In genomic region chr14:51547701-51548100, GRCh38 we compare ENCODE assay signal across 17 cellular contexts.
DNase-seq lines count a peak whose midpoint lies in the region; ATAC-seq, FAIRE-seq and TF ChIP-seq lines count a peak whose summit lies in the region.
"Had no signal": no experiment of that assay in that cellular context is flagged by ENCODE, and none has a peak within 500 bp of the region (broad histone marks: within the 10 kb centered on the region; RNA-seq: fewer than 3 reads in every experiment).

No MANE protein-coding gene starts in this region.

- no peak overlapping the region for H2BK5ac ChIP-seq in trophoblast cell (ENCODE audit: low read depth, low read length, poor library complexity)

- POLR2A ChIA-PET in HepG2 (lab: Yijun Ruan, JAX), result no interaction called here
- POLR2A ChIA-PET in CD4-positive, alpha-beta memory T cell (lab: Charles Lee; ENCODE audit: partially characterized antibody), result no interaction called here

- TF ChIP-seq EP300 in HepG2 (IDR thresholded peaks at IDR 0.05; ENCODE audit: low read depth in 2 of 2, low read length in 2 of 2) (no peak), HepG2 (CRISPR knock-in tag; IDR thresholded peaks at IDR 0.05; ENCODE audit: borderline replicate concordance) (no peak)

- H3K9ac ChIP-seq in liver (ENCODE audit: low read depth in 1 of 2, low read length in 2 of 2), result peak overlapping the region in 1 of 2 donors; percentile 45
- H3K9ac ChIP-seq in HepG2 (ENCODE audit: insufficient read depth, low read depth, low read length), result no peak overlapping the region
- H3K9ac ChIP-seq in trophoblast cell (ENCODE audit: low read length), result no peak overlapping the region

- H4K8ac ChIP-seq in trophoblast cell (ENCODE audit: low read depth, low read length), result no peak overlapping the region

- H3K4me2 ChIP-seq in HepG2 (ENCODE audit: low read depth, low read length) (no peak overlapping the region), trophoblast cell (ENCODE audit: low read length) (no peak overlapping the region)

- TF ChIP-seq POLR2A in HepG2 (IDR thresholded peaks at IDR 0.05; ENCODE audit: insufficient read depth in 1 of 2, low read depth in 2 of 2, low read length in 2 of 2) (no peak), esophagus squamous epithelium (IDR thresholded peaks at IDR 0.05) (no peak)

- H2AK5ac ChIP-seq in trophoblast cell (ENCODE audit: low read length), result no peak overlapping the region

- no peak for TF ChIP-seq RAD21 in liver (IDR thresholded peaks at IDR 0.05)
- TF ChIP-seq RAD21 in HepG2 (CRISPR knock-in tag; IDR thresholded peaks at IDR 0.05), result no peak

- in situ Hi-C loops in HepG2 (cut with HindIII; ENCODE audit: extremely low pct_ligation_motif_present, low pct_unique_long_range_greater_than_20kb), result no loop called here

- no peak overlapping the region for H3K4ac ChIP-seq in trophoblast cell (ENCODE audit: low read depth, low read length)

- intact Hi-C loops in HepG2 (cut with micrococcal nuclease; ENCODE audit: unreplicated experiment) (no loop called here), esophagus squamous epithelium (cut with DNase I) (no loop called here)
- intact Hi-C loops in CD4-positive, alpha-beta memory T cell (cut with micrococcal nuclease), result no loop called here

- peaks cover 0 to 2% (median 0%) of the 10 kb centered on the region in 8 donors for H3K9me3 Mint-ChIP-seq in CD4-positive, alpha-beta memory T cell
- H3K9me3 Mint-ChIP-seq: CD8-positive, alpha-beta memory T cell had no signal

- H3K79me1 ChIP-seq in trophoblast cell (ENCODE audit: low read length), result peaks cover 10% of the 10 kb centered on the region

- no peak overlapping the region for H4K12ac ChIP-seq in trophoblast cell (ENCODE audit: low read depth, low read length)

- ATAC-seq in HepG2, result no peak
- no peak for ATAC-seq in GM18502 (IDR thresholded peaks at IDR 0.05; ENCODE audit: poor library complexity, unreplicated experiment)
- ATAC-seq: activated CD4-positive, CD25-positive, alpha-beta regulatory T cell treated with anti-CD3 and anti-CD28 coated beads, Interleukin-2, amount 50 U/mL, for 24 hours had no signal

- WGBS in liver, result 90% methylated on average over 2 of the region's 2 CpGs
- WGBS in HepG2 (ENCODE audit: low lambda C conversion rate), result 1% methylated on average over 2 of the region's 2 CpGs
- 71 to 72% methylated on average over 2 of the region's 2 CpGs for WGBS in esophagus squamous epithelium, 2 donors
- WGBS in trophoblast cell (ENCODE audit: extremely low coverage, insufficient coverage, insufficient read length), result no CpG with 5 or more reads among the region's 2 CpGs

- H3K36me3 ChIP-seq in liver (ENCODE audit: control insufficient read depth in 4 of 4, insufficient read depth in 3 of 4, low read depth in 1 of 4, low read length in 3 of 4), result no peaks in the 10 kb centered on the region
- no peaks in the 10 kb centered on the region for H3K36me3 ChIP-seq in HepG2 (replicated peaks in 1 of 2; ENCODE audit: control insufficient read depth in 1 of 2, insufficient read depth in 2 of 2, low read length in 2 of 2)
- no peaks in the 10 kb centered on the region for H3K36me3 ChIP-seq in esophagus squamous epithelium
- H3K36me3 ChIP-seq in trophoblast cell (ENCODE audit: control insufficient read depth in 1 of 2, insufficient read depth in 2 of 2, low read length in 2 of 2), result no peaks in the 10 kb centered on the region
- no peaks in the 10 kb centered on the region for H3K36me3 ChIP-seq in CD4-positive, alpha-beta memory T cell (ENCODE audit: insufficient read depth, low read length)

- H3K4me1 ChIP-seq in liver (ENCODE audit: control insufficient read depth in 4 of 4, insufficient read depth in 4 of 4, low read length in 3 of 4), result peaks cover 5 to 15% (median 8%) of the 10 kb centered on the region in 4 donors
- H3K4me1 ChIP-seq in HepG2 (ENCODE audit: insufficient read depth, low read length), result no peaks in the 10 kb centered on the region
- H3K4me1 ChIP-seq in esophagus squamous epithelium, result peaks cover 8 to 50% (median 9%) of the 10 kb centered on the region in 3 donors
- no peaks in the 10 kb centered on the region for H3K4me1 ChIP-seq in trophoblast cell (ENCODE audit: control insufficient read depth in 1 of 2, insufficient read depth in 2 of 2, low read length in 2 of 2)
- H3K4me1 ChIP-seq in CD4-positive, alpha-beta memory T cell (ENCODE audit: insufficient read depth, low read length), result no peaks in the 10 kb centered on the region

- no peaks in the 10 kb centered on the region for H3K36me3 Mint-ChIP-seq in CD4-positive, alpha-beta memory T cell
- H3K36me3 Mint-ChIP-seq: CD8-positive, alpha-beta memory T cell had no signal

- DNase-seq in HepG2 (ENCODE audit: low spot score) (no peak), esophagus squamous epithelium (lab: John Stamatoyannopoulos, UW) (no peak), trophoblast cell (no peak), SKM-1 treated with dmso at 0.1 percent for 144 hours (lab: John Stamatoyannopoulos, UW; ENCODE audit: unreplicated experiment) (no peak)
- no peak for DNase-seq in activated CD4-positive, CD25-positive, alpha-beta regulatory T cell treated with anti-CD3 and anti-CD28 coated beads, Interleukin-2, amount 50 U/mL, for 72 hours
- no peak for DNase-seq in CD4-positive, alpha-beta memory T cell
- DNase-seq: activated effector memory CD4-positive, alpha-beta T cell treated with Interleukin-2 at 50 U/mL for 16 hours; CD8-positive, alpha-beta memory T cell; glutamatergic neuron; NCI-H1436; NK-92 treated with Interleukin-12 subunit alpha and Interleukin-12 subunit beta, amount 100 ng/mL, for 24 hours; stimulated activated CD4-positive, alpha-beta T cell treated with anti-CD3 and anti-CD28 coated beads, Interleukin-4, amount 100 ng/mL, for 1 hour; stimulated activated CD8-positive, alpha-beta memory T cell treated with anti-CD3 and anti-CD28 coated beads, Interleukin-4, amount 100 ng/mL, for 48 hours had no signal

- H2BK120ac ChIP-seq in trophoblast cell (ENCODE audit: insufficient read depth, low read length, poor library complexity), result no peak overlapping the region

- TF ChIP-seq CTCF in liver (IDR thresholded peaks at IDR 0.05; ENCODE audit: low read depth, low read length, missing input control) (no peak), HepG2 (CRISPR knock-in tag; IDR thresholded peaks at IDR 0.05) (no peak), esophagus squamous epithelium (IDR thresholded peaks at IDR 0.05) (no peak)

- H3K9me3 ChIP-seq in liver (ENCODE audit: control insufficient read depth in 4 of 4, low read length in 3 of 4) (no peaks in the 10 kb centered on the region), HepG2 (ENCODE audit: low read length) (no peaks in the 10 kb centered on the region), esophagus squamous epithelium (no peaks in the 10 kb centered on the region), trophoblast cell (ENCODE audit: insufficient read depth, low read depth, low read length) (no peaks in the 10 kb centered on the region)
- H3K9me3 ChIP-seq in CD4-positive, alpha-beta memory T cell (ENCODE audit: control insufficient read depth in 1 of 2, low read length in 2 of 2), result no peaks in the 10 kb centered on the region

- FAIRE-seq in HepG2 (lab: Jason Lieb, UNC), result no peak
- FAIRE-seq: A204.1 had no signal

- H4K91ac ChIP-seq in trophoblast cell (ENCODE audit: low read depth, low read length), result no peak overlapping the region

- no peaks in the 10 kb centered on the region for H3K4me1 Mint-ChIP-seq in CD4-positive, alpha-beta memory T cell
- H3K4me1 Mint-ChIP-seq: CD8-positive, alpha-beta memory T cell had no signal

- H4K20me1 ChIP-seq in HepG2 (ENCODE audit: insufficient read depth, low read length), result no peaks in the 10 kb centered on the region

- CTCF ChIA-PET in HepG2 (lab: Yijun Ruan, JAX; ENCODE audit: low intra/inter-chr PET ratio, low total read pairs), result no interaction called here
- CTCF ChIA-PET in CD4-positive, alpha-beta memory T cell (lab: Charles Lee; ENCODE audit: partially characterized antibody), result no interaction called here

- peaks cover 8 to 27% of the 10 kb centered on the region in 2 donors for H3K27me3 Mint-ChIP-seq in CD4-positive, alpha-beta memory T cell

- H3K23ac ChIP-seq in trophoblast cell (ENCODE audit: low read length), result no peak overlapping the region

- H2AFZ ChIP-seq in HepG2 (ENCODE audit: low read length) (no peak overlapping the region), trophoblast cell (ENCODE audit: insufficient read depth, low read length, poor library complexity) (no peak overlapping the region)

- H3K79me2 ChIP-seq in HepG2 (ENCODE audit: insufficient read depth, low read length), result no peaks in the 10 kb centered on the region
- peaks cover 2% of the 10 kb centered on the region for H3K79me2 ChIP-seq in trophoblast cell (ENCODE audit: control insufficient read depth, insufficient read depth, low read length, poor library complexity)

- peak overlapping the region; percentile 66 to 68 for H3K27ac ChIP-seq in liver (ENCODE audit: low read depth in 1 of 2, low read length in 2 of 2)
- H3K27ac ChIP-seq in HepG2 (ENCODE audit: extremely low read length, insufficient read depth, low read length), result no peak overlapping the region
- peak overlapping the region in 3 of 4 donors; percentile 0 to 68 (median 57) for H3K27ac ChIP-seq in esophagus squamous epithelium
- peak overlapping the region; percentile 67 for H3K27ac ChIP-seq in trophoblast cell (ENCODE audit: low read depth, low read length)
- no peak overlapping the region for H3K27ac ChIP-seq in CD4-positive, alpha-beta memory T cell (ENCODE audit: low read depth, low read length)

- no peak overlapping the region for H2BK12ac ChIP-seq in trophoblast cell (ENCODE audit: low read length)

- no TSS peak for BruUV-seq in HepG2 (replicated peaks; lab: Mats Ljungman, UMichigan)

- no peak overlapping the region for H3K18ac ChIP-seq in trophoblast cell (ENCODE audit: low read length)

- H3K4me3 Mint-ChIP-seq in CD4-positive, alpha-beta memory T cell, result no peak overlapping the region
- H3K4me3 Mint-ChIP-seq: CD8-positive, alpha-beta memory T cell had no signal

- H3K27ac Mint-ChIP-seq in CD4-positive, alpha-beta memory T cell, result no peak overlapping the region

- H3K14ac ChIP-seq in trophoblast cell (ENCODE audit: low read length), result no peak overlapping the region

- no peaks in the 10 kb centered on the region for H3K27me3 ChIP-seq in liver (ENCODE audit: control insufficient read depth in 4 of 4, insufficient read depth in 4 of 4, low read length in 3 of 4)
- no peaks in the 10 kb centered on the region; a peak in 1 of 5 replicates for H3K27me3 ChIP-seq in HepG2 (ENCODE audit: control insufficient read depth in 1 of 2, insufficient read depth in 2 of 2, low read length in 2 of 2)
- H3K27me3 ChIP-seq in esophagus squamous epithelium, result no peaks in the 10 kb centered on the region
- H3K27me3 ChIP-seq in trophoblast cell (ENCODE audit: insufficient read depth, low read length), result no peaks in the 10 kb centered on the region
- no peaks in the 10 kb centered on the region for H3K27me3 ChIP-seq in CD4-positive, alpha-beta memory T cell (ENCODE audit: insufficient read depth, low read length)

- H3K4me3 ChIP-seq in liver (ENCODE audit: low read depth in 1 of 3, low read length in 3 of 3) (no peak overlapping the region), HepG2 (replicated peaks in 1 of 3; ENCODE audit: insufficient read depth in 1 of 3, low read depth in 2 of 3, low read length in 3 of 3) (no peak overlapping the region), esophagus squamous epithelium (no peak overlapping the region), trophoblast cell (ENCODE audit: low read depth, low read length) (no peak overlapping the region)
- H3K4me3 ChIP-seq in CD4-positive, alpha-beta memory T cell (ENCODE audit: low read length in 2 of 2), result no peak overlapping the region

Comparison
In these comparisons a context has a peak if more than half of its experiments do, and no peak if none do; other contexts are left out.
1. H3K27ac ChIP-seq: peak in liver (2 of 2), esophagus squamous epithelium (3 of 4) and trophoblast cell (single experiment); none in HepG2 (single experiment) and CD4-positive, alpha-beta memory T cell (single experiment).